ENCODE assay signal across 1 cellular context in genomic region chr9:126036881-126037291, GRCh38.
TF ChIP-seq lines count a peak whose summit lies in the region.

No MANE protein-coding gene starts in this region.

TF ChIP-seq in HepG2, 621 proteins besides CTCF, POLR2A, EP300 and RAD21 (continued from another document):
- TF ChIP-seq ZNF280D (CRISPR knock-in tag; IDR thresholded peaks at IDR 0.05) (no peak), RCOR2 (CRISPR knock-in tag; IDR thresholded peaks at IDR 0.05) (no peak), TEF (CRISPR knock-in tag; IDR thresholded peaks at IDR 0.05) (no peak)
